26 cellular contexts compared by ENCODE assay signal in genomic region chr12:59030415-59030814, GRCh38.
DNase-seq lines count a peak whose midpoint lies in the region; ATAC-seq and TF ChIP-seq lines count a peak whose summit lies in the region.
"Had no signal": no experiment of that assay in that cellular context is flagged by ENCODE, and none has a peak within 500 bp of the region (broad histone marks: within the 10 kb centered on the region; RNA-seq: fewer than 3 reads in every experiment).

No MANE protein-coding gene starts in this region.

- H3K27me3 Mint-ChIP-seq in Caco-2 (ENCODE audit: insufficient read depth, unreplicated experiment) = no peaks in the 10 kb centered on the region
- H3K27me3 Mint-ChIP-seq: activated CD4-positive, alpha-beta T cell treated with anti-CD3 and anti-CD28 coated beads for 36 hours; stimulated activated memory B cell treated with anti-CD40 and anti-IgM and Interleukin-4, amounts not matched to agents 10 μg/mL and 1 μg/mL and 100 μg/mL, for 72 hours had no signal

- BruUV-seq in Caco-2 (replicated peaks; lab: Mats Ljungman, UMichigan) = no TSS peak

- H3K4me3 ChIP-seq in lower lobe of right lung (no peak overlapping the region), thyroid gland (replicated peaks in 1 of 3) (no peak overlapping the region), Caco-2 (ENCODE audit: low read depth, low read length) (no peak overlapping the region)
- H3K4me3 ChIP-seq: adrenal gland, heart left ventricle, Peyer's patch, right atrium auricular region, SJSA1, suprapubic skin had no signal

- H3K4me3 Mint-ChIP-seq in Caco-2 (ENCODE audit: unreplicated experiment) = no peak overlapping the region
- H3K4me3 Mint-ChIP-seq: activated CD4-positive, alpha-beta T cell treated with anti-CD3 and anti-CD28 coated beads for 36 hours; naive thymus-derived CD8-positive, alpha-beta T cell; stimulated activated memory B cell treated with anti-CD40 and anti-IgM and Interleukin-4, amounts not matched to agents 10 μg/mL and 1 μg/mL and 100 μg/mL, for 72 hours had no signal

- H3K27ac Mint-ChIP-seq in Caco-2 (ENCODE audit: unreplicated experiment) = no peak overlapping the region
- H3K27ac Mint-ChIP-seq: activated CD4-positive, alpha-beta T cell treated with anti-CD3 and anti-CD28 coated beads for 36 hours; naive thymus-derived CD8-positive, alpha-beta T cell; stimulated activated memory B cell treated with anti-CD40 and anti-IgM and Interleukin-4, amounts not matched to agents 10 μg/mL and 1 μg/mL and 100 μg/mL, for 72 hours had no signal

- TF ChIP-seq CTCF in lower lobe of right lung (IDR thresholded peaks at IDR 0.05) (no peak), thyroid gland (IDR thresholded peaks at IDR 0.05) (no peak), Caco-2 (IDR thresholded peaks at IDR 0.05; ENCODE audit: insufficient read depth in 1 of 2, low read depth in 1 of 2, low read length in 1 of 2, severe bottlenecking in 1 of 2, unreplicated experiment in 1 of 2) (no peak)

- no peak for TF ChIP-seq POLR2A in thyroid gland (IDR thresholded peaks at IDR 0.05)

- ATAC-seq in lower lobe of right lung (peak; percentile 88 to 96), GM21717 (IDR thresholded peaks at IDR 0.05; ENCODE audit: unreplicated experiment) (no peak)
- ATAC-seq: activated CD4-positive, alpha-beta T cell treated with anti-CD3 and anti-CD28 coated beads for 36 hours; heart left ventricle; left cardiac atrium; naive thymus-derived CD8-positive, alpha-beta T cell; stimulated activated memory B cell treated with anti-CD40 and anti-IgM and Interleukin-4, amounts not matched to agents 10 μg/mL and 1 μg/mL and 100 μg/mL, for 72 hours had no signal

- intact Hi-C loops in lower lobe of right lung (cut with DNase I) (no loop called here), thyroid gland (cut with DNase I) (no loop called here), Caco-2 (cut with micrococcal nuclease; ENCODE audit: unreplicated experiment) (no loop called here)

- CTCF ChIA-PET in Caco-2 (lab: Charles Lee) = no interaction called here

- 93 to 94% methylated on average over 4 of the region's 4 CpGs for WGBS in thyroid gland, 2 donors

- DNase-seq in DMS53 treated with DMSO at 0.1 percent for 48 hours (lab: John Stamatoyannopoulos, UW; ENCODE audit: unreplicated experiment) (peak; percentile 89), NCI-H774 (lab: John Stamatoyannopoulos, UW) (peak; percentile 39), lower lobe of right lung (peak; percentile 63), thyroid gland (peak; percentile 25 to 56), Caco-2 (no peak), HuH-7 (ENCODE audit: low spot score) (no peak)
- DNase-seq: activated CD4-positive, alpha-beta T cell treated with anti-CD3 and anti-CD28 coated beads for 36 hours; activated naive CD4-positive, alpha-beta T cell treated with Interleukin-2 at 50 U/mL for 16 hours; activated T-cell treated with anti-CD3 and anti-CD28 coated beads, Interleukin-2, amount 50 U/mL, for 48 hours; adrenal gland; effector CD4-positive, alpha-beta T cell; erythroblast; heart left ventricle; Karpas-422; left cardiac atrium; naive thymus-derived CD8-positive, alpha-beta T cell; NCI-H1930; NCI-H226; stimulated activated CD4-positive, alpha-beta T cell treated with anti-CD3 and anti-CD28 coated beads, Interleukin-4, amount 100 ng/mL, for 1 hour; T-helper 1 cell had no signal

- H3K9me3 ChIP-seq in lower lobe of right lung (no peaks in the 10 kb centered on the region), thyroid gland (no peaks in the 10 kb centered on the region), Caco-2 (no peaks in the 10 kb centered on the region)
- H3K9me3 ChIP-seq: adrenal gland, heart left ventricle, Peyer's patch, right atrium auricular region, SJSA1, suprapubic skin had no signal

- H3K4me1 Mint-ChIP-seq in Caco-2 (ENCODE audit: low read depth, unreplicated experiment) = peaks cover 12% of the 10 kb centered on the region
- H3K4me1 Mint-ChIP-seq: activated CD4-positive, alpha-beta T cell treated with anti-CD3 and anti-CD28 coated beads for 36 hours; naive thymus-derived CD8-positive, alpha-beta T cell; stimulated activated memory B cell treated with anti-CD40 and anti-IgM and Interleukin-4, amounts not matched to agents 10 μg/mL and 1 μg/mL and 100 μg/mL, for 72 hours had no signal

- H3K9me3 Mint-ChIP-seq in Caco-2 (ENCODE audit: unreplicated experiment) = no peaks in the 10 kb centered on the region

- no peaks in the 10 kb centered on the region for H3K36me3 Mint-ChIP-seq in Caco-2 (ENCODE audit: insufficient read depth, unreplicated experiment)
- H3K36me3 Mint-ChIP-seq: naive thymus-derived CD8-positive, alpha-beta T cell; stimulated activated memory B cell treated with anti-CD40 and anti-IgM and Interleukin-4, amounts not matched to agents 10 μg/mL and 1 μg/mL and 100 μg/mL, for 72 hours had no signal

- H3K27me3 ChIP-seq in lower lobe of right lung (ENCODE audit: low read depth) (no peaks in the 10 kb centered on the region), thyroid gland (no peaks in the 10 kb centered on the region), Caco-2 (replicated peaks; ENCODE audit: control insufficient read depth, insufficient read depth, low read length) (no peaks in the 10 kb centered on the region)
- H3K27me3 ChIP-seq: adrenal gland, heart left ventricle, Peyer's patch, right atrium auricular region, SJSA1, suprapubic skin had no signal

- POLR2A ChIA-PET in Caco-2 (lab: Charles Lee) = no interaction called here

- H3K4me1 ChIP-seq in lower lobe of right lung (no peaks in the 10 kb centered on the region), thyroid gland (peaks cover 0 to 5% of the 10 kb centered on the region in 2 donors), Caco-2 (no peaks in the 10 kb centered on the region)
- H3K4me1 ChIP-seq: adrenal gland, heart left ventricle, Peyer's patch, right atrium auricular region, SJSA1 had no signal

- H3K36me3 ChIP-seq in lower lobe of right lung (no peaks in the 10 kb centered on the region), thyroid gland (no peaks in the 10 kb centered on the region), Caco-2 (ENCODE audit: control insufficient read depth, insufficient read depth, low read length) (no peaks in the 10 kb centered on the region)
- H3K36me3 ChIP-seq: adrenal gland, heart left ventricle, Peyer's patch, right atrium auricular region, SJSA1, suprapubic skin had no signal

- H3K27ac ChIP-seq in lower lobe of right lung = no peak overlapping the region
- no peak overlapping the region for H3K27ac ChIP-seq in thyroid gland
- H3K27ac ChIP-seq: adrenal gland, heart left ventricle, Peyer's patch, right atrium auricular region, SJSA1, suprapubic skin had no signal

Comparison
In these comparisons a context has a peak if more than half of its experiments do, and no peak if none do; other contexts are left out.
1. DNase-seq: peak in DMS53 treated with DMSO at 0.1 percent for 48 hours (single experiment), NCI-H774 (single experiment), lower lobe of right lung (single experiment) and thyroid gland (2 of 2); none in Caco-2 (0 of 2) and HuH-7 (single experiment).